ENCODE assay signal across 19 cellular contexts in the genomic region with DNA sequence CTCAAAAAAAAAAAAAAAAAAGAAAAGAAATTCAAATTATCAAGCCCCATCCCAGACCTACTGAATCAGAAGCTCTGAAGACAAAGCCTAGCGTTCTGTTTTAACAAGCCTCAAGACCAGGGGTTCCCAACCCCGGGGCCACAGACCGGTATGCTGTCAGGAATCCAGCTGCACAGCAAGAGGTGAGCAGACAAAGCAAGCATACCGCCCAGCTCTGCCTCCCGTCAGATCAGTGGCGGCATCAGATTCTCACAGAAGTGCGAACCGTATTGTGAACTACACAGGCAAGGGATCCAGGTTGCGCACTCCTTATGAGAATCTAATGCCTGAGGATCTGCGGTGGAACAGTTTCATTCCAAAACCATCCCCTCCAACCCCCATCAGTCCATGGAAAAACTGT. TPM values are rescaled to one million over a fixed set of nuclear protein-coding genes. Genes with fewer than 3 reads are reported as not detected.
"Had no signal": no experiment of that assay in that cellular context is flagged by ENCODE, and none has a peak within 500 bp of the region (broad histone marks: within the 10 kb centered on the region; RNA-seq: fewer than 3 reads in every experiment).

No MANE protein-coding gene starts in this region.

- H3K27ac ChIP-seq: neural progenitor cell, pancreas, prostate gland, testis, transverse colon had no signal

- H3K4me2 ChIP-seq: neural progenitor cell had no signal

- H3K4me3 ChIP-seq: mucosa of descending colon, neural progenitor cell, pancreas, prostate gland, skin epidermis, testis, transverse colon had no signal

- H3K36me3 ChIP-seq: neural progenitor cell, pancreas, prostate gland, transverse colon had no signal

- H3K27me3 ChIP-seq: neural progenitor cell, pancreas, testis, transverse colon had no signal

- H3K9me3 ChIP-seq: mucosa of descending colon, pancreas, prostate gland, testis, transverse colon had no signal

- H2AFZ ChIP-seq: neural progenitor cell had no signal

- ATAC-seq: left cardiac atrium; left ventricle myocardium superior; mucosa of descending colon; naive thymus-derived CD8-positive, alpha-beta T cell; pancreas; sciatic nerve; stimulated activated naive B cell treated with anti-CD40 and anti-IgM and Interleukin-4, amounts not matched to agents 10 μg/mL and 1 μg/mL and 100 μg/mL, for 72 hours; stimulated activated naive CD8-positive, alpha-beta T cell treated with anti-CD3 and anti-CD28 coated beads, Interleukin-15, amount 100 ng/mL, for 72 hours had no signal

- H3K9ac ChIP-seq: neural progenitor cell had no signal

- DNase-seq: effector memory CD4-positive, alpha-beta T cell; immature natural killer cell; left cardiac atrium; left ventricle myocardium superior; mucosa of descending colon; naive thymus-derived CD8-positive, alpha-beta T cell; occipital lobe; pancreas; retina; stimulated activated CD4-positive, alpha-beta T cell treated with anti-CD3 and anti-CD28 coated beads, Interleukin-2, amount 100 ng/mL, for 24 hours; stimulated activated CD4-positive, alpha-beta T cell treated with anti-CD3 and anti-CD28 coated beads, Interleukin-4, amount 100 ng/mL, for 4 hours; stimulated activated naive B cell treated with anti-CD40 and anti-IgM and Interleukin-4, amounts not matched to agents 10 μg/mL and 1 μg/mL and 100 μg/mL, for 72 hours; stimulated activated naive CD8-positive, alpha-beta T cell treated with anti-CD3 and anti-CD28 coated beads, Interleukin-15, amount 100 ng/mL, for 72 hours; testis; transverse colon had no signal

RNA-seq across cellular contexts. Expression of gene RASAL2, which starts 57.8 kb away (rescaled TPM):
- total RNA-seq: naive thymus-derived CD8-positive, alpha-beta T cell had no signal
- polyA plus RNA-seq: immature natural killer cell; naive thymus-derived CD8-positive, alpha-beta T cell had no signal
